13 cellular contexts compared by ENCODE assay signal in genomic region chr9:124251605-124252366, GRCh38. TPM values are rescaled to one million over a fixed set of nuclear protein-coding genes. Genes with fewer than 3 reads are reported as not detected.
DNase-seq lines count a peak whose midpoint lies in the region; TF ChIP-seq lines count a peak whose summit lies in the region.
"Had no signal": no experiment of that assay in that cellular context is flagged by ENCODE, and none has a peak within 500 bp of the region (broad histone marks: within the 10 kb centered on the region; RNA-seq: fewer than 3 reads in every experiment).

No MANE protein-coding gene starts in this region.

- peak overlapping the region; percentile 73 for H2BK15ac ChIP-seq in mesenchymal stem cell (ENCODE audit: low read depth, poor library complexity, severe bottlenecking)

- peaks cover 20% of the 10 kb centered on the region for H3K4me1 ChIP-seq in mesenchymal stem cell (ENCODE audit: control insufficient read depth, insufficient read depth, low read depth, low read length)
- peaks cover 0 to 6% (median 0%) of the 10 kb centered on the region in 4 donors for H3K4me1 ChIP-seq in stomach
- H3K4me1 ChIP-seq: prostate gland had no signal

- peak overlapping the region; percentile 75 to 89 for H3K4ac ChIP-seq in mesenchymal stem cell (ENCODE audit: low read depth in 1 of 2, low read length in 2 of 2)

- H3K4me3 ChIP-seq in choroid plexus epithelial cell (ENCODE audit: low read depth, low read length) (no peak overlapping the region), mesenchymal stem cell (ENCODE audit: insufficient read depth in 1 of 2, low read depth in 1 of 2, low read length in 2 of 2) (no peak overlapping the region), stomach (no peak overlapping the region)
- H3K4me3 ChIP-seq: prostate gland had no signal

- H2BK5ac ChIP-seq in mesenchymal stem cell (ENCODE audit: low read depth, low read length, poor library complexity, severe bottlenecking) = no peak overlapping the region

- no peak overlapping the region for H3K4me2 ChIP-seq in mesenchymal stem cell (ENCODE audit: low read length, poor library complexity, severe bottlenecking)

- DNase-seq in EH (ENCODE audit: low read depth) = peak; percentile 90
- peak; percentile 89 for DNase-seq in NCI-H226
- peak; percentile 47 for DNase-seq in choroid plexus epithelial cell (ENCODE audit: low read depth)
- DNase-seq in mesenchymal stem cell = peak; percentile 90
- no peak for DNase-seq in stomach
- no peak for DNase-seq in CD1c-positive myeloid dendritic cell (ENCODE audit: extremely low spot score)
- DNase-seq in activated T-cell treated with anti-CD3 and anti-CD28 coated beads, Interleukin-2, amount 50 U/mL, for 48 hours = no peak
- DNase-seq in DMS153 treated with DMSO at 0.1 percent for 48 hours (lab: John Stamatoyannopoulos, UW; ENCODE audit: unreplicated experiment) = no peak
- DNase-seq: cortex of kidney, DND-41, NCI-H82 had no signal

- H3K79me1 ChIP-seq in mesenchymal stem cell (replicated peaks; ENCODE audit: low read length, poor library complexity, severe bottlenecking) = peaks cover 2% of the 10 kb centered on the region

- H2AK5ac ChIP-seq in mesenchymal stem cell (ENCODE audit: low read length, severe bottlenecking) = peak overlapping the region; percentile 90

- WGBS in mesenchymal stem cell = 27% methylated on average over 15 of the region's 16 CpGs
- WGBS in stomach, 5 donors = 71 to 80% (median 73%) methylated on average over 16 of the region's 16 CpGs

- peak overlapping the region; percentile 44 for H2BK120ac ChIP-seq in mesenchymal stem cell (ENCODE audit: low read depth, low read length)

- H3K27me3 ChIP-seq in mesenchymal stem cell (ENCODE audit: control insufficient read depth in 1 of 2, insufficient read depth in 1 of 2, low read length in 2 of 2) = no peaks in the 10 kb centered on the region
- H3K27me3 ChIP-seq in stomach = no peaks in the 10 kb centered on the region

- intact Hi-C loops in stomach (cut with DNase I; ENCODE audit: low total_unique reads) = no loop called here

- H3K36me3 ChIP-seq in mesenchymal stem cell (ENCODE audit: control insufficient read depth in 1 of 2, insufficient read depth in 2 of 2, low read depth in 1 of 2, low read length in 2 of 2) = no peaks in the 10 kb centered on the region
- H3K36me3 ChIP-seq in stomach = no peaks in the 10 kb centered on the region
- H3K36me3 ChIP-seq: prostate gland had no signal

- peak overlapping the region; percentile 59 to 97 for H2BK12ac ChIP-seq in mesenchymal stem cell (ENCODE audit: low read length in 2 of 2)

- H3K27ac ChIP-seq in mesenchymal stem cell (ENCODE audit: low read length, poor library complexity, severe bottlenecking) = peak overlapping the region; percentile 81
- no peak overlapping the region for H3K27ac ChIP-seq in stomach
- H3K27ac ChIP-seq: prostate gland, VCaP had no signal

- H2AFZ ChIP-seq in mesenchymal stem cell (ENCODE audit: low read depth, low read length) = peak overlapping the region; percentile 7

- H3K14ac ChIP-seq in mesenchymal stem cell (ENCODE audit: low read length in 2 of 2) = no peak overlapping the region

- no peaks in the 10 kb centered on the region for H3K9me3 ChIP-seq in mesenchymal stem cell (ENCODE audit: control insufficient read depth, low read length)
- H3K9me3 ChIP-seq in stomach = no peaks in the 10 kb centered on the region
- H3K9me3 ChIP-seq: prostate gland had no signal

- H4K91ac ChIP-seq in mesenchymal stem cell (ENCODE audit: low read length) = peak overlapping the region; percentile 44

- H3K9ac ChIP-seq in mesenchymal stem cell (ENCODE audit: low read length) = peak overlapping the region; percentile 58

- no peak for TF ChIP-seq POLR2A in stomach (IDR thresholded peaks at IDR 0.05)

- TF ChIP-seq CTCF in choroid plexus epithelial cell (conservative IDR thresholded peaks at IDR 0.05; ENCODE audit: low read depth, low read length) (peak; percentile 32), stomach (IDR thresholded peaks at IDR 0.05) (no peak)

- no peak for TF ChIP-seq EP300 in stomach (IDR thresholded peaks at IDR 0.05)

- peak overlapping the region; percentile 85 to 88 for H3K18ac ChIP-seq in mesenchymal stem cell (ENCODE audit: low read depth in 1 of 2, low read length in 2 of 2)

- H3K23ac ChIP-seq in mesenchymal stem cell (ENCODE audit: low read length in 2 of 2) = no peak overlapping the region

- peak overlapping the region; percentile 63 for H4K8ac ChIP-seq in mesenchymal stem cell (ENCODE audit: low read length)

RNA-seq across cellular contexts. Expression of gene NEK6, which starts 6.0 kb away (rescaled TPM):
- polyA plus RNA-seq in mesenchymal stem cell (2013, experiment 1 of 2) = 99.8 TPM
- 97.5 TPM for polyA plus RNA-seq in mesenchymal stem cell (2013, experiment 2 of 2)
- 10 to 100 TPM; 24.5 to 76.8 (median 35.6) TPM for total RNA-seq in stomach
- 10 to 100 TPM in 2 of 3 donors, 1 to 10 TPM in 1; 6.0 to 18.9 (median 18.3) TPM for polyA plus RNA-seq in stomach

Comparison
In these comparisons a context has a peak if more than half of its experiments do, and no peak if none do; other contexts are left out.
1. DNase-seq: peak in EH (single experiment), NCI-H226 (single experiment), choroid plexus epithelial cell (single experiment) and mesenchymal stem cell (single experiment); none in stomach (single experiment), CD1c-positive myeloid dendritic cell (single experiment), activated T-cell treated with anti-CD3 and anti-CD28 coated beads, Interleukin-2, amount 50 U/mL, for 48 hours (0 of 2) and DMS153 treated with DMSO at 0.1 percent for 48 hours (single experiment).